10 cellular contexts compared by ENCODE assay signal in genomic region chr16:15407756-15408155, GRCh38. TPM values are rescaled to one million over a fixed set of nuclear protein-coding genes. Genes with fewer than 3 reads are reported as not detected.
A peak's percentile ranks its signal among the peaks of the same experiment; 100 is the strongest.
DNase-seq lines count a peak whose midpoint lies in the region; ATAC-seq, FAIRE-seq and TF ChIP-seq lines count a peak whose summit lies in the region.
"Not testable (repeated sequence)": the region's sequence is repeated elsewhere in the genome, so short reads cannot be mapped to it uniquely, and the experiment has no call there.
"Had no signal": no experiment of that assay in that cellular context is flagged by ENCODE, and none has a peak within 500 bp of the region (broad histone marks: within the 10 kb centered on the region; RNA-seq: fewer than 3 reads in every experiment).

No MANE protein-coding gene starts in this region.

- TF ChIP-seq POLR2A in K562 (conservative IDR thresholded peaks at IDR 0.05): not testable (repeated sequence)

- H2AFZ ChIP-seq in K562 (ENCODE audit: low read depth, low read length): not testable (repeated sequence)

- intact Hi-C loops in K562 (cut with micrococcal nuclease); psoas muscle (cut with DNase I): not testable (repeated sequence)

- not testable (repeated sequence) for TF ChIP-seq RAD21 in K562 (CRISPR knock-in tag; conservative IDR thresholded peaks at IDR 0.05 in 1 of 2, IDR thresholded peaks at IDR 0.05 in 1 of 2)

- H3K9ac ChIP-seq in K562 (ENCODE audit: insufficient read depth in 1 of 2, low read depth in 2 of 2, low read length in 2 of 2): not testable (repeated sequence)

- H3K79me2 ChIP-seq in K562 (ENCODE audit: control insufficient read depth, insufficient read depth, low read length): not testable (repeated sequence)

- not testable (repeated sequence) for H3K4me1 ChIP-seq in K562 (replicated peaks in 1 of 2; ENCODE audit: control insufficient read depth in 2 of 2, insufficient read depth in 2 of 2, low read length in 2 of 2); psoas muscle

- WGBS in K562 (ENCODE audit: insufficient coverage, low coverage, missing lambda C conversion rate): 25% methylated on average over 3 of the region's 4 CpGs
- 72 to 83% (median 79%) methylated on average over 4 of the region's 4 CpGs for WGBS in psoas muscle, 3 donors

- not testable (repeated sequence) for BruUV-seq in K562 (replicated peaks; lab: Mats Ljungman, UMichigan)

- POLR2A ChIA-PET in K562 (lab: Yijun Ruan, JAX): not testable (repeated sequence)

- TF ChIP-seq EP300 in K562 (IDR thresholded peaks at IDR 0.05; ENCODE audit: low read length): not testable (repeated sequence)

- TF ChIP-seq CTCF in K562 (IDR thresholded peaks at IDR 0.05 in 2 of 3, conservative IDR thresholded peaks at IDR 0.05 in 1 of 3; ENCODE audit: insufficient read depth in 2 of 3, low read depth in 1 of 3, low read length in 3 of 3); psoas muscle (IDR thresholded peaks at IDR 0.05): not testable (repeated sequence)

- FAIRE-seq in K562 (lab: Jason Lieb, UNC): not testable (repeated sequence)

- H3K9me1 ChIP-seq in K562 (ENCODE audit: control insufficient read depth, insufficient read depth, low read length): not testable (repeated sequence)

- not testable (repeated sequence) for H3K9me3 ChIP-seq in K562 (replicated peaks; ENCODE audit: control insufficient read depth, insufficient read depth, low read depth, low read length); psoas muscle

- ATAC-seq in K562, psoas muscle: not testable (repeated sequence)

- not testable (repeated sequence) for H3K27me3 ChIP-seq in K562 (ENCODE audit: control insufficient read depth in 2 of 2, insufficient read depth in 2 of 2, low read length in 2 of 2); psoas muscle (ENCODE audit: insufficient read depth in 3 of 3, low read length in 2 of 3)

- in situ Hi-C loops in Caki2 (cut with HindIII; ENCODE audit: low pct_unique_long_range_greater_than_20kb, low sequenced_read_pairs): loop anchor here (25.0 kb wide), 1 partner anchor 105 kb away; no protein-coding TSS in a partner anchor
- in situ Hi-C loops in K562 (cut with MboI): not testable (repeated sequence)

- not testable (repeated sequence) for H3K4me2 ChIP-seq in K562 (ENCODE audit: insufficient read depth, low read length)

- DNase-seq in Caki2 (ENCODE audit: low read depth) (peak; percentile 47), NCI-H82 (lab: John Stamatoyannopoulos, UW) (peak; percentile 4), kidney tubule cell (ENCODE audit: low spot score) (peak; percentile 46)
- DNase-seq in K562 (ENCODE audit: extremely low read depth in 1 of 4, low spot score in 3 of 4); psoas muscle: not testable (repeated sequence)

- H3K4me3 ChIP-seq in K562, psoas muscle: not testable (repeated sequence)

- CTCF ChIA-PET in K562 (lab: Yijun Ruan, JAX; ENCODE audit: low intra/inter-chr PET ratio): not testable (repeated sequence)

- not testable (repeated sequence) for H4K20me1 ChIP-seq in K562 (replicated peaks; ENCODE audit: control insufficient read depth, insufficient read depth, low read length)

- H3K36me3 ChIP-seq in K562 (ENCODE audit: control insufficient read depth, insufficient read depth, low read length): not testable (repeated sequence)
- H3K36me3 ChIP-seq in psoas muscle (ENCODE audit: insufficient read depth in 1 of 2, low read depth in 1 of 2): peaks cover 0 to 21% of the 10 kb centered on the region in 2 donors

- not testable (repeated sequence) for H3K27ac ChIP-seq in K562 (ENCODE audit: extremely low read depth, low read depth, low read length)
- peak overlapping the region; percentile 61 for H3K27ac ChIP-seq in psoas muscle

TF ChIP-seq in K562, 482 proteins besides CTCF, POLR2A, EP300 and RAD21:
- peak; percentile 28 for TF ChIP-seq CBX2 (IDR thresholded peaks at IDR 0.05; ENCODE audit: insufficient read depth, low read length, poor library complexity, severe bottlenecking)

RNA-seq across cellular contexts. Expression of gene MPV17L, which starts 12.2 kb away (rescaled TPM):
- not detected in 2 replicates for total RNA-seq in Caki2 (2014; rRNA removed; shearing (Covaris generic); ENCODE audit: low replicate concordance)
- total RNA-seq in K562 (2011; cell fraction: chromatin; rRNA removed; ENCODE audit: low replicate concordance): not detected in 2 replicates
- not detected in 2 replicates for total RNA-seq in K562 (2011; cell fraction: nucleolus; rRNA removed)
- total RNA-seq in K562 (2011; cell fraction: nucleoplasm; rRNA removed): not detected in 2 replicates
- total RNA-seq in K562 (2014; rRNA removed) (not detected in 2 replicates), K562 (2014; rRNA removed; fragmentation: Illumina TruSeq; extraction: Trizol) (not detected in 2 replicates), K562 (2015; rRNA removed; fragmentation: Illumina TruSeq; extraction: Trizol) (not detected in 2 replicates), K562 (2021) (0.11 TPM in 1 of 2 replicates, not detected in the other), psoas muscle (10 to 100 TPM in 2 of 4 donors, 1 to 10 TPM in 2; 5.6 to 30.3 (median 16.1) TPM)
- polyA plus RNA-seq in K562 (2011; rRNA removed) (not detected in 2 replicates), K562 (2014; fragmentation: Illumina TruSeq; extraction: Trizol) (not detected in 2 replicates), K562 (2014; fragmentation: Nextera tagmentation; extraction: Ambion mirVana) (not detected), K562 (2014; rRNA removed) (not detected in 2 replicates), psoas muscle (1 to 10 TPM; 5.6 to 9.2 (median 6.3) TPM)
- not detected in 2 replicates for polyA plus RNA-seq in K562 (2011; cell fraction: cytosol; rRNA removed)
- not detected in 2 replicates for polyA plus RNA-seq in K562 (2011; cell fraction: nucleus; rRNA removed)
- 0.01 TPM in 1 of 2 replicates, not detected in the other for polyA plus RNA-seq in K562 (2012)
- not detected in 2 replicates for polyA minus RNA-seq in K562 (2011; rRNA and poly(A)+ RNA removed)
- polyA minus RNA-seq in K562 (2011; cell fraction: cytosol; rRNA and poly(A)+ RNA removed): 0.18 TPM in 1 of 2 replicates, not detected in the other
- not detected in 2 replicates for polyA minus RNA-seq in K562 (2011; cell fraction: nucleus; rRNA and poly(A)+ RNA removed)
- total RNA-seq: CD4-positive, alpha-beta T cell; H4 had no signal

RNA-seq across cellular contexts. Expression of gene BMERB1, which starts 26.6 kb away (rescaled TPM):
- 39.7 and 68.5 TPM in 2 replicates for total RNA-seq in Caki2 (2014; rRNA removed; shearing (Covaris generic); ENCODE audit: low replicate concordance)
- 1.2 and 1.3 TPM in 2 replicates for total RNA-seq in K562 (2011; cell fraction: chromatin; rRNA removed; ENCODE audit: low replicate concordance)
- 0.17 and 0.53 TPM in 2 replicates for total RNA-seq in K562 (2011; cell fraction: nucleolus; rRNA removed)
- total RNA-seq in K562 (2011; cell fraction: nucleoplasm; rRNA removed): 0.37 TPM in 1 of 2 replicates, not detected in the other
- total RNA-seq in K562 (2014; rRNA removed) (1.1 and 2.9 TPM in 2 replicates), K562 (2014; rRNA removed; fragmentation: Illumina TruSeq; extraction: Trizol) (0.47 and 1.3 TPM in 2 replicates), K562 (2015; rRNA removed; fragmentation: Illumina TruSeq; extraction: Trizol) (0.75 and 0.94 TPM in 2 replicates), K562 (2021) (0.98 and 1.5 TPM in 2 replicates), psoas muscle (100 to 1,000 TPM in 2 of 4 donors, 10 to 100 TPM in 2; 31.3 to 133 (median 84.6) TPM)
- polyA plus RNA-seq in K562 (2011; rRNA removed) (0.91 and 1.2 TPM in 2 replicates), K562 (2014; fragmentation: Illumina TruSeq; extraction: Trizol) (1.4 and 1.7 TPM in 2 replicates), K562 (2014; fragmentation: Nextera tagmentation; extraction: Ambion mirVana) (under 1 TPM; 0.29 to 0.31 TPM), K562 (2014; rRNA removed) (1.3 and 1.8 TPM in 2 replicates), psoas muscle (10 to 100 TPM; 26.6 to 83.8 (median 38.3) TPM)
- polyA plus RNA-seq in K562 (2011; cell fraction: cytosol; rRNA removed): 1.4 and 1.6 TPM in 2 replicates
- polyA plus RNA-seq in K562 (2011; cell fraction: nucleus; rRNA removed): 0.55 and 0.64 TPM in 2 replicates
- 1.6 and 1.8 TPM in 2 replicates for polyA plus RNA-seq in K562 (2012)
- 0.25 and 0.51 TPM in 2 replicates for polyA minus RNA-seq in K562 (2011; rRNA and poly(A)+ RNA removed)
- polyA minus RNA-seq in K562 (2011; cell fraction: cytosol; rRNA and poly(A)+ RNA removed): 1.5 TPM in 1 of 2 replicates, not detected in the other
- polyA minus RNA-seq in K562 (2011; cell fraction: nucleus; rRNA and poly(A)+ RNA removed): 0.67 TPM in 1 of 2 replicates, not detected in the other

RNA-seq across cellular contexts. Expression of gene NPIPA5, which starts 29.7 kb away (rescaled TPM):
- total RNA-seq in Caki2 (2014; rRNA removed; shearing (Covaris generic); ENCODE audit: low replicate concordance): 0.96 TPM in 1 of 2 replicates, not detected in the other
- 31.1 and 34.9 TPM in 2 replicates for total RNA-seq in K562 (2011; cell fraction: chromatin; rRNA removed; ENCODE audit: low replicate concordance)
- 12.1 and 14.3 TPM in 2 replicates for total RNA-seq in K562 (2011; cell fraction: nucleolus; rRNA removed)
- total RNA-seq in K562 (2011; cell fraction: nucleoplasm; rRNA removed): 15.1 and 15.8 TPM in 2 replicates
- total RNA-seq in K562 (2014; rRNA removed) (2.2 and 2.4 TPM in 2 replicates), K562 (2014; rRNA removed; fragmentation: Illumina TruSeq; extraction: Trizol) (4.7 and 6.2 TPM in 2 replicates), K562 (2015; rRNA removed; fragmentation: Illumina TruSeq; extraction: Trizol) (6.6 and 7.7 TPM in 2 replicates), K562 (2021) (4.4 and 5.2 TPM in 2 replicates), psoas muscle (10 to 100 TPM in 3 of 4 donors, 1 to 10 TPM in 1; 8.0 to 18.7 (median 11.0) TPM)
- polyA plus RNA-seq in K562 (2011; rRNA removed) (8.6 and 10.1 TPM in 2 replicates), K562 (2014; fragmentation: Illumina TruSeq; extraction: Trizol) (10.7 and 17.0 TPM in 2 replicates), K562 (2014; fragmentation: Nextera tagmentation; extraction: Ambion mirVana) (1 to 10 TPM; 3.5 to 4.1 TPM), K562 (2014; rRNA removed) (5.5 and 5.6 TPM in 2 replicates), psoas muscle (10 to 100 TPM in 2 of 3 donors, 1 to 10 TPM in 1; 1.5 to 22.1 (median 16.0) TPM)
- 8.0 and 10.8 TPM in 2 replicates for polyA plus RNA-seq in K562 (2011; cell fraction: cytosol; rRNA removed)
- polyA plus RNA-seq in K562 (2011; cell fraction: nucleus; rRNA removed): 56.7 and 60.3 TPM in 2 replicates
- polyA plus RNA-seq in K562 (2012): 12.5 and 25.4 TPM in 2 replicates
- 1.9 and 2.5 TPM in 2 replicates for polyA minus RNA-seq in K562 (2011; rRNA and poly(A)+ RNA removed)
- not detected in 2 replicates for polyA minus RNA-seq in K562 (2011; cell fraction: cytosol; rRNA and poly(A)+ RNA removed)
- 1.1 and 3.3 TPM in 2 replicates for polyA minus RNA-seq in K562 (2011; cell fraction: nucleus; rRNA and poly(A)+ RNA removed)
- total RNA-seq: A172, Daoy had no signal
- polyA plus RNA-seq: CD14-positive monocyte had no signal

Comparison
In these comparisons a context has a peak if more than half of its experiments do, and no peak if none do; other contexts are left out.
1. RNA of gene BMERB1, which starts 26.6 kb away (total RNA-seq): 31.3 to 133 TPM in psoas muscle and 39.7 to 68.5 TPM in Caki2; 0.17 to 2.9 TPM in K562; every median in the first group is over 4 times any median in the second.